ENCODE assay signal across 10 cellular contexts in the genomic region with DNA sequence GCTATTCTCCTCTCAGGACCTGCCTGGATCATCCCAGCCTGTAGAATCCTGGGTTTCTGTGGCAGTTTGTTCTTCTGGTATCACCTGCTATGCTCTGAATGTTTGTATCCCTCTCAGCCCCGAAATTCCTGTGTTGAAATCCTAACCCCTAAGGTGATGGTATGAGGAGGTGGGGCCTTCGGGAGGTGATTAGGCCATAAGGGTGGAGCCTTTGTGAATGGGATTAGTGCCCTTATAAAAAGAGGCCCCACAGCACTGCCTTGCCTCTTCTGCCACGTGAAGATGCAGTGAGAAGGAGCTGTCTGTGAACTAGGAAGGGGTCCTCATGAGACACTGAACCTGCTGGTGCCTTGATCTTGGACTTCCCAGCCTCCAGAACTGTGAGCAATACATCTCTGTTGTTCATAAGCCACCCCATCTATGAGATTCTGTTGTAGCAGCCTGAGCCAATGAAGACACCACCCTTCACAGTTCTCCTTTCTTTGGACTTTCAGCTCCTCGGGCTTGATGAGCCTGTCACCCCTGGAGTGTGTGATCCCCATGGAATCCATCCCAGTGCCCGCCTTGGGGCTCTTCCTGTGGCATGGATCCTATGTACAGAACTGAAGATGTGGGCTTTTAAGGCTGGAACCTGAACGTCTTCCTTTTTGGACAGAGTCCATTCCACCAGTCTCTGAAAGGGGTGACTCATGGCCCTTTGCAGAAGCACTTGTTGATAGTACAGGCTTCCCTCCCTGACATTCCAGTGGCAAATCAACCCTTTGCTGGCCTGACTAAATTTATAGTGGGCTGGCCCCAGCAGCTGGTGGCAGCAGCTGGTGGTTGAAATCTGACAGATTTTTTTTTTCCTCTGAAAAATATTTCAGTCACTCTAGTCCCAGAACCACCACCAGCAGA.
DNase-seq lines count a peak whose midpoint lies in the region; ATAC-seq, FAIRE-seq and TF ChIP-seq lines count a peak whose summit lies in the region.
"Had no signal": no experiment of that assay in that cellular context is flagged by ENCODE, and none has a peak within 500 bp of the region (broad histone marks: within the 10 kb centered on the region; RNA-seq: fewer than 3 reads in every experiment).

No MANE protein-coding gene starts in this region.

- TF ChIP-seq CTCF in astrocyte of the spinal cord (IDR thresholded peaks at IDR 0.05; ENCODE audit: low read depth, low read length) (no peak), keratinocyte (optimal IDR thresholded peaks at IDR 0.05 in 1 of 3, IDR thresholded peaks at IDR 0.05 in 1 of 3, conservative IDR thresholded peaks at IDR 0.05 in 1 of 3; ENCODE audit: extremely low read depth in 1 of 3, insufficient read depth in 2 of 3, low read length in 3 of 3) (no peak), thyroid gland (IDR thresholded peaks at IDR 0.05) (no peak)

- ATAC-seq in T-helper 17 cell, result no peak
- no peak for ATAC-seq in HG02759 (IDR thresholded peaks at IDR 0.05; ENCODE audit: unreplicated experiment)

- DNase-seq in HS-27A (ENCODE audit: low read depth) (peak; percentile 77), astrocyte of the spinal cord (ENCODE audit: low read depth, low spot score) (peak; percentile 94), keratinocyte (ENCODE audit: low read depth, low spot score) (no peak), thyroid gland (peak; percentile 75 to 79), cortex of kidney (lab: John Stamatoyannopoulos, UW) (no peak), T-helper 17 cell (no peak), NCI-H1694 (lab: John Stamatoyannopoulos, UW) (no peak)
- DNase-seq: NCI-H510A had no signal

- FAIRE-seq in keratinocyte (lab: Jason Lieb, UNC), result peak; percentile 93

- H2AFZ ChIP-seq in keratinocyte (ENCODE audit: control insufficient read depth, low read length), result no peak overlapping the region
- H2AFZ ChIP-seq: parathyroid adenoma had no signal

- H3K36me3 Mint-ChIP-seq in T-helper 17 cell (ENCODE audit: low read depth), result peaks cover 2% of the 10 kb centered on the region

- peak overlapping the region; percentile 72 for H3K4me2 ChIP-seq in keratinocyte (ENCODE audit: control insufficient read depth, extremely low read depth, insufficient read depth, low read depth, low read length)

- peaks cover 13% of the 10 kb centered on the region for H3K79me2 ChIP-seq in keratinocyte (ENCODE audit: control insufficient read depth, insufficient read depth, low read length)
- H3K79me2 ChIP-seq: parathyroid adenoma had no signal

- peak in 1 of 2 donors; percentile 74 for TF ChIP-seq POLR2A in thyroid gland (IDR thresholded peaks at IDR 0.05)

- peaks cover 0 to 2% of the 10 kb centered on the region in 2 experiments for H3K36me3 ChIP-seq in keratinocyte (ENCODE audit: control insufficient read depth in 2 of 2, extremely low read depth in 1 of 2, insufficient read depth in 2 of 2, low read length in 2 of 2)
- H3K36me3 ChIP-seq in thyroid gland, result no peaks in the 10 kb centered on the region

- no peaks in the 10 kb centered on the region for H3K9me3 ChIP-seq in keratinocyte (ENCODE audit: control insufficient read depth, low read depth, low read length)
- no peaks in the 10 kb centered on the region for H3K9me3 ChIP-seq in thyroid gland
- no peaks in the 10 kb centered on the region for H3K9me3 ChIP-seq in T-helper 17 cell (ENCODE audit: control insufficient read depth, low read length, poor library complexity, severe bottlenecking)

- peaks cover 2% of the 10 kb centered on the region for H3K4me1 Mint-ChIP-seq in T-helper 17 cell

- no peak overlapping the region for H3K27ac Mint-ChIP-seq in T-helper 17 cell

- H3K27ac ChIP-seq in keratinocyte (ENCODE audit: control insufficient read depth, insufficient read depth, low read length), result peak overlapping the region; percentile 30
- H3K27ac ChIP-seq in thyroid gland, result peak overlapping the region; percentile 93 to 97 (median 96)
- H3K27ac ChIP-seq: parathyroid adenoma had no signal

- H3K9me1 ChIP-seq in keratinocyte (ENCODE audit: control insufficient read depth, extremely low read depth, insufficient read depth, low read length), result no peaks in the 10 kb centered on the region

- no peaks in the 10 kb centered on the region for H4K20me1 ChIP-seq in keratinocyte (ENCODE audit: control insufficient read depth, extremely low read depth, insufficient read depth, low read length)

- WGBS in thyroid gland, 2 donors, result 51 to 69% methylated on average over 6 of the region's 6 CpGs

- in situ Hi-C loops in astrocyte of the spinal cord (cut with HindIII; ENCODE audit: low sequenced_read_pairs), result no loop called here

- intact Hi-C loops in thyroid gland (cut with DNase I), result no loop called here

- dilution Hi-C loops in keratinocyte (cut with MboI; ENCODE audit: extremely low pct_ligation_motif_present, low sequenced_read_pairs), result no loop called here

- no peaks in the 10 kb centered on the region for H3K27me3 ChIP-seq in keratinocyte (ENCODE audit: control insufficient read depth, extremely low read depth, insufficient read depth, low read length)
- no peaks in the 10 kb centered on the region for H3K27me3 ChIP-seq in thyroid gland

- H3K4me1 ChIP-seq in keratinocyte (ENCODE audit: control insufficient read depth, extremely low read depth, insufficient read depth, low read length) (peaks cover 28% of the 10 kb centered on the region), thyroid gland (peaks cover 69 to 78% of the 10 kb centered on the region in 2 donors)

- H3K27me3 Mint-ChIP-seq in T-helper 17 cell, result peaks cover 44% of the 10 kb centered on the region

- H3K4me3 ChIP-seq in astrocyte of the spinal cord (ENCODE audit: low read depth, low read length), result no peak overlapping the region
- peak overlapping the region in 2 of 3 experiments; percentile 12 to 48 for H3K4me3 ChIP-seq in keratinocyte (ENCODE audit: control insufficient read depth in 2 of 3, extremely low read depth in 1 of 3, insufficient read depth in 2 of 3, low read depth in 1 of 3, low read length in 3 of 3)
- H3K4me3 ChIP-seq in thyroid gland (replicated peaks in 1 of 3), result peak overlapping the region in 1 of 3 donors; percentile 5

- no peak overlapping the region for H3K4me3 Mint-ChIP-seq in T-helper 17 cell

- H3K9ac ChIP-seq in keratinocyte (ENCODE audit: control insufficient read depth, extremely low read depth, insufficient read depth, low read length), result no peak overlapping the region
- H3K9ac ChIP-seq: parathyroid adenoma had no signal

Comparison
In these comparisons a context has a peak if more than half of its experiments do, and no peak if none do; other contexts are left out.
1. DNase-seq: peak in HS-27A (single experiment), astrocyte of the spinal cord (single experiment) and thyroid gland (2 of 2); none in keratinocyte (single experiment), cortex of kidney (single experiment), T-helper 17 cell (0 of 3) and NCI-H1694 (single experiment).